13 cellular contexts compared by ENCODE assay signal in the genomic region with DNA sequence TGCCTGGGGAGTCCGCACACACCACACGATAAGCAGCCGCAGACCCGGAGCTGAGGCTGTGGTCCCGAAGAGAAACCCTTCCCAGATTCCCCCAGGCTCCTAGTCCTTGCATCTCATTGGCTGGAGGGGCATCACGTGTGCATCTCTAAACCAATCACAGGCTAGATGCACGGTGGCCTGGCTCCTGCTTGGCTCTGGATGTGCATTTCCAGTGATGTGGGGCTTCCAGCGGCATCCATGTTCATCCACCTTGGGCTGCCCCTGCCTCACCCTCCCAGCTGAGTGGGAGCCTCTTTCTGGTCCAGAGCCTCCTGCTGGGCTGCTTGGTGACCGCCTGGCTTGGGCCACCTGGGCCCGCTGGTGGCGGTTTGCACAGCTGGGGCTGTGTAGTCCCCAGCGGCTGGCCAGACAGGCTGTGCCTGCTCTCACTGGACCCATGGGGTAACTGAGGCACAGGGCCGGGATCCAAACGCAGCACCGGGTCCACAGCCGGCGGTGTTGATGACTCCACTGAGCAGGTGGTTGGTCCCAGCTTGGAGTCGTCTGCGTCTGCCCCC. TPM values are rescaled to one million over a fixed set of nuclear protein-coding genes. Genes with fewer than 3 reads are reported as not detected.
DNase-seq lines count a peak whose midpoint lies in the region; ATAC-seq, FAIRE-seq and TF ChIP-seq lines count a peak whose summit lies in the region.
"Had no signal": no experiment of that assay in that cellular context is flagged by ENCODE, and none has a peak within 500 bp of the region (broad histone marks: within the 10 kb centered on the region; RNA-seq: fewer than 3 reads in every experiment).

No MANE protein-coding gene starts in this region.

- in situ Hi-C loops in GM12878 (cut with MboI), result no loop called here

- H3K79me2 ChIP-seq in GM12878 (ENCODE audit: control insufficient read depth, insufficient read depth, low read length), result no peaks in the 10 kb centered on the region

- SMC1A ChIA-PET in GM12878 (lab: Charles Lee; ENCODE audit: uncharacterized antibody, unreplicated experiment), result no interaction called here

- H3K4me1 Mint-ChIP-seq in HFFc6 (ENCODE audit: low read depth) (peaks cover 37% of the 10 kb centered on the region), nephron progenitor cell (peaks cover 88% of the 10 kb centered on the region)
- H3K4me1 Mint-ChIP-seq: naive thymus-derived CD4-positive, alpha-beta T cell; stimulated activated naive B cell treated with anti-CD40 and anti-IgM and Interleukin-4, amounts not matched to agents 10 μg/mL and 1 μg/mL and 100 μg/mL, for 72 hours had no signal

- DNase-seq in AG08396 (ENCODE audit: low spot score) (peak; percentile 58), HFFc6 (no peak), GM12878 (ENCODE audit: low read depth, low spot score) (no peak), nephron progenitor cell (no peak), hepatic stellate cell (ENCODE audit: low spot score) (no peak), globus pallidus (ENCODE audit: low spot score) (no peak), ecto neural progenitor cell (ENCODE audit: low spot score) (no peak)
- DNase-seq: effector memory CD8-positive, alpha-beta T cell; naive thymus-derived CD4-positive, alpha-beta T cell; stimulated activated naive B cell treated with anti-CD40 and anti-IgM and Interleukin-4, amounts not matched to agents 10 μg/mL and 1 μg/mL and 100 μg/mL, for 72 hours had no signal

- no peaks in the 10 kb centered on the region for H3K9me3 ChIP-seq in GM12878 (replicated peaks; ENCODE audit: control insufficient read depth, insufficient read depth, low read length)
- H3K9me3 ChIP-seq: ascending aorta had no signal

- intact Hi-C loops in GM12878 (cut with micrococcal nuclease; ENCODE audit: unreplicated experiment), result no loop called here

- RAD21 ChIA-PET in GM12878 (lab: Charles Lee; ENCODE audit: unreplicated experiment), result no interaction called here

- H3K4me2 ChIP-seq in GM12878 (ENCODE audit: control insufficient read depth, insufficient read depth), result no peak overlapping the region
- H3K4me2 ChIP-seq: BLaER1 treated with 17β-estradiol and CSF1 and Interleukin-3, amounts not matched to agents 10 nM and 100 nM had no signal

- no peaks in the 10 kb centered on the region for H3K27me3 ChIP-seq in GM12878 (replicated peaks in 1 of 2; ENCODE audit: control insufficient read depth in 2 of 2, insufficient read depth in 2 of 2, low read length in 1 of 2)
- H3K27me3 ChIP-seq: ascending aorta; BLaER1 treated with 17β-estradiol and CSF1 and Interleukin-3, amounts not matched to agents 10 nM and 100 nM had no signal

- BruUV-seq in GM12878 (replicated peaks; lab: Mats Ljungman, UMichigan), result no TSS peak

- no peak for TF ChIP-seq EP300 in GM12878 (IDR thresholded peaks at IDR 0.05; ENCODE audit: borderline replicate concordance in 1 of 2, control insufficient read depth in 1 of 2, low read depth in 2 of 2, low read length in 2 of 2)

- TF ChIP-seq CTCF in HFFc6 (IDR thresholded peaks at IDR 0.05), result 0 out of 2 replicates have a peak, but pooled peaks have one; percentile 10
- TF ChIP-seq CTCF in GM12878 (IDR thresholded peaks at IDR 0.05 in 2 of 3, conservative IDR thresholded peaks at IDR 0.05 in 1 of 3; ENCODE audit: control insufficient read depth in 2 of 3, extremely low read depth in 1 of 3, insufficient read depth in 1 of 3, low read depth in 3 of 3, low read length in 3 of 3), result no peak
- no peak for TF ChIP-seq CTCF in nephron progenitor cell (IDR thresholded peaks at IDR 0.05)

- no peaks in the 10 kb centered on the region for H3K4me1 ChIP-seq in GM12878 (ENCODE audit: control insufficient read depth, insufficient read depth, low read length)
- H3K4me1 ChIP-seq: ascending aorta had no signal

- H3K27ac Mint-ChIP-seq in HFFc6 (no peak overlapping the region), nephron progenitor cell (peak overlapping the region; percentile 77)
- H3K27ac Mint-ChIP-seq: effector memory CD8-positive, alpha-beta T cell; naive thymus-derived CD4-positive, alpha-beta T cell; stimulated activated naive B cell treated with anti-CD40 and anti-IgM and Interleukin-4, amounts not matched to agents 10 μg/mL and 1 μg/mL and 100 μg/mL, for 72 hours had no signal

- WGBS in GM12878 (ENCODE audit: insufficient coverage, insufficient replicate concordance, low lambda C conversion rate, missing lambda C conversion rate), result 58% methylated on average over 19 of the region's 19 CpGs

- H3K36me3 ChIP-seq in GM12878 (ENCODE audit: control insufficient read depth in 2 of 2, insufficient read depth in 2 of 2, low read length in 1 of 2), result no peaks in the 10 kb centered on the region
- H3K36me3 ChIP-seq: ascending aorta; BLaER1 treated with 17β-estradiol and CSF1 and Interleukin-3, amounts not matched to agents 10 nM and 100 nM had no signal

- no peak overlapping the region for H3K27ac ChIP-seq in GM12878 (ENCODE audit: control insufficient read depth, insufficient read depth)
- H3K27ac ChIP-seq: BLaER1 treated with 17β-estradiol and CSF1 and Interleukin-3, amounts not matched to agents 10 nM and 100 nM had no signal

- POLR2A ChIA-PET in GM12878 (lab: Charles Lee), result no interaction called here

- H3K36me3 Mint-ChIP-seq in HFFc6 (ENCODE audit: low read depth) (no peaks in the 10 kb centered on the region), nephron progenitor cell (ENCODE audit: low read depth) (no peaks in the 10 kb centered on the region)
- H3K36me3 Mint-ChIP-seq: naive thymus-derived CD4-positive, alpha-beta T cell; stimulated activated naive B cell treated with anti-CD40 and anti-IgM and Interleukin-4, amounts not matched to agents 10 μg/mL and 1 μg/mL and 100 μg/mL, for 72 hours had no signal

- no peak overlapping the region for H2AFZ ChIP-seq in GM12878 (ENCODE audit: control insufficient read depth, low read depth, low read length)

- peaks cover 5% of the 10 kb centered on the region for H3K27me3 Mint-ChIP-seq in HFFc6 (ENCODE audit: insufficient read depth)
- peaks cover 8% of the 10 kb centered on the region for H3K27me3 Mint-ChIP-seq in nephron progenitor cell (ENCODE audit: low read depth, poor library complexity)

- H3K9me3 Mint-ChIP-seq in HFFc6 (no peaks in the 10 kb centered on the region), nephron progenitor cell (peaks cover 2% of the 10 kb centered on the region)
- H3K9me3 Mint-ChIP-seq: effector memory CD8-positive, alpha-beta T cell; naive thymus-derived CD4-positive, alpha-beta T cell; stimulated activated naive B cell treated with anti-CD40 and anti-IgM and Interleukin-4, amounts not matched to agents 10 μg/mL and 1 μg/mL and 100 μg/mL, for 72 hours had no signal

- H4K20me1 ChIP-seq in GM12878 (ENCODE audit: control insufficient read depth, insufficient read depth), result no peaks in the 10 kb centered on the region
- H4K20me1 ChIP-seq: BLaER1 treated with 17β-estradiol and CSF1 and Interleukin-3, amounts not matched to agents 10 nM and 100 nM had no signal

- CTCF ChIA-PET in GM12878 (lab: Yijun Ruan, JAX), result no interaction called here

- H3K4me3 ChIP-seq in GM12878, result no peak overlapping the region
- H3K4me3 ChIP-seq: ascending aorta; BLaER1 treated with 17β-estradiol and CSF1 and Interleukin-3, amounts not matched to agents 10 nM and 100 nM had no signal

- H3K9ac ChIP-seq in GM12878 (ENCODE audit: control insufficient read depth, insufficient read depth, low read length), result no peak overlapping the region
- H3K9ac ChIP-seq: BLaER1 treated with 17β-estradiol and CSF1 and Interleukin-3, amounts not matched to agents 10 nM and 100 nM had no signal

- H3K4me3 Mint-ChIP-seq in HFFc6 (no peak overlapping the region), nephron progenitor cell (no peak overlapping the region)
- H3K4me3 Mint-ChIP-seq: effector memory CD8-positive, alpha-beta T cell; naive thymus-derived CD4-positive, alpha-beta T cell; stimulated activated naive B cell treated with anti-CD40 and anti-IgM and Interleukin-4, amounts not matched to agents 10 μg/mL and 1 μg/mL and 100 μg/mL, for 72 hours had no signal

- no peak for FAIRE-seq in GM12878 (lab: Jason Lieb, UNC)

- no peak for TF ChIP-seq RAD21 in GM12878 (IDR thresholded peaks at IDR 0.05; ENCODE audit: insufficient read depth, low read depth, low read length)

- no peak for TF ChIP-seq POLR2A in GM12878 (IDR thresholded peaks at IDR 0.05; ENCODE audit: low read depth, low read length)

- ATAC-seq in GM12878 (no peak), GM18519 (IDR thresholded peaks at IDR 0.05; ENCODE audit: low FRiP score, unreplicated experiment) (no peak)
- ATAC-seq: effector memory CD8-positive, alpha-beta T cell; naive thymus-derived CD4-positive, alpha-beta T cell; stimulated activated naive B cell treated with anti-CD40 and anti-IgM and Interleukin-4, amounts not matched to agents 10 μg/mL and 1 μg/mL and 100 μg/mL, for 72 hours had no signal

TF ChIP-seq in GM12878, 131 proteins besides CTCF, POLR2A, EP300 and RAD21 (continues in another document):
- peak; percentile 60 for TF ChIP-seq USF1 (IDR thresholded peaks at IDR 0.05; ENCODE audit: borderline replicate concordance, extremely low read length, insufficient read depth, low read depth, low read length)

RNA-seq across cellular contexts. Expression of gene COL6A1, which starts 41.1 kb away (rescaled TPM):
- total RNA-seq in HFFc6 (2021; fragmentation: NEBNext Ultra II Directional; extraction: Animal tissue kit (Norgen Biotek cat#: 25700)), result 100 to 1,000 TPM; 350 to 415 (median 382) TPM
- 0.47 and 0.56 TPM in 2 replicates for total RNA-seq in GM12878 (2013; cell fraction: nucleolus; rRNA removed)
- total RNA-seq in GM12878 (2014; rRNA removed) (not detected in 2 replicates), GM12878 (2014; rRNA removed; fragmentation: Illumina TruSeq; extraction: Trizol) (not detected in 2 replicates), GM12878 (2021) (1.1 and 1.3 TPM in 2 replicates)
- polyA plus RNA-seq in GM12878 (2011; ENCODE audit: low read depth), result not detected
- polyA plus RNA-seq in GM12878 (2011; rRNA removed) (not detected in 2 replicates), GM12878 (2014; fragmentation: Illumina TruSeq; extraction: Trizol) (not detected in 2 replicates), GM12878 (2014; fragmentation: Nextera tagmentation; extraction: Ambion mirVana) (not detected), GM12878 (2014; rRNA removed) (not detected in 2 replicates), GM12878 (2016; fragmentation: Nextera tagmentation; extraction: Ambion mirVana) (under 1 TPM; 0.12 to 0.20 TPM)
- polyA plus RNA-seq in GM12878 (2011; cell fraction: cytosol; rRNA removed), result 0.09 and 0.17 TPM in 2 replicates
- 0.99 and 1.0 TPM in 2 replicates for polyA plus RNA-seq in GM12878 (2011; cell fraction: nucleus; rRNA removed)
- polyA plus RNA-seq in GM12878 (2012), result 0.38 and 0.58 TPM in 2 replicates
- not detected in 2 replicates for polyA minus RNA-seq in GM12878 (2011; rRNA and poly(A)+ RNA removed)
- not detected in 2 replicates for polyA minus RNA-seq in GM12878 (2011; cell fraction: cytosol; rRNA and poly(A)+ RNA removed)
- 0.19 and 0.36 TPM in 2 replicates for polyA minus RNA-seq in GM12878 (2011; cell fraction: nucleus; rRNA and poly(A)+ RNA removed)

Comparison
In these comparisons a context has a peak if more than half of its experiments do, and no peak if none do; other contexts are left out.
1. RNA of gene COL6A1, which starts 41.1 kb away (total RNA-seq): 350 to 415 TPM in HFFc6; 0.47 to 1.3 TPM in GM12878; every median in the first group is over 100 times any median in the second.